1 cellular context compared by ENCODE assay signal in the genomic region with DNA sequence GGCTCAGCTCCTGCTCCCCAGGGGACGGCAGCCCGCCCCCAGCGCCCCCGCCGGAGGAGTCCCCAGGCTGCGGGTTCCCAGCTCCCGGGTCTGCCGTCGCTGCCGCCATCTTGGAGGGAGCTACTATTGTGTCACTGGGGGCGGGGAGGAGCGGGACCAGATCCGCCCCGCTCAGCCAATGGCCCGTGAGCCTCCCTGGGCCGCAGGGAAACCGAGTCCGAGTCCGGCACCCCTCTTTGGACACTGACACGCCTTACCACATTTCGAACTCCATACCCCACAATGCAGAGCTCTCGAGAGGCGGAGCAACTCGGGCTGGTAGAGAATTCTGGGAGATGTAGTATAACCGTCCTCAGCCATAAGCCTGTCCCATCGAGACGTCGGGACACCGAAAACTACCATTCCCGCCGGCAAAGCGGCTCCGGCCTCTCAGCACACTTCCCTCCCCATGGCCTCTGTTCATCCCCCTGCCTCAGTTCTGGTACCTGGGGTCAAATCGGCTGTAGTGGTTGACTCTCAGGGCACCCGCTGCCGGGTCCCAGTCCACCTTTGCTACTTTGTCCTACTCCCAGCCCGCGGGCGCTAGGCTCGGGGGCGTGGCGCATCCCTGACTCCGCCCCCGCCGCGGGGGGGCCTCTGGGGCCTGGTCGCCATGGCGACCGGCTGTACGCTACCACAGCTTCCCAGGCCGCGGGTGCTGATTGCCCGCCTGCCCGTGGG.
TF ChIP-seq lines count a peak whose summit lies in the region.

A gene (minus strand): TSS at position 133 of the 720 bp plus-strand sequence. CDS start 24 bp downstream, at position 109.
A gene with protein sequence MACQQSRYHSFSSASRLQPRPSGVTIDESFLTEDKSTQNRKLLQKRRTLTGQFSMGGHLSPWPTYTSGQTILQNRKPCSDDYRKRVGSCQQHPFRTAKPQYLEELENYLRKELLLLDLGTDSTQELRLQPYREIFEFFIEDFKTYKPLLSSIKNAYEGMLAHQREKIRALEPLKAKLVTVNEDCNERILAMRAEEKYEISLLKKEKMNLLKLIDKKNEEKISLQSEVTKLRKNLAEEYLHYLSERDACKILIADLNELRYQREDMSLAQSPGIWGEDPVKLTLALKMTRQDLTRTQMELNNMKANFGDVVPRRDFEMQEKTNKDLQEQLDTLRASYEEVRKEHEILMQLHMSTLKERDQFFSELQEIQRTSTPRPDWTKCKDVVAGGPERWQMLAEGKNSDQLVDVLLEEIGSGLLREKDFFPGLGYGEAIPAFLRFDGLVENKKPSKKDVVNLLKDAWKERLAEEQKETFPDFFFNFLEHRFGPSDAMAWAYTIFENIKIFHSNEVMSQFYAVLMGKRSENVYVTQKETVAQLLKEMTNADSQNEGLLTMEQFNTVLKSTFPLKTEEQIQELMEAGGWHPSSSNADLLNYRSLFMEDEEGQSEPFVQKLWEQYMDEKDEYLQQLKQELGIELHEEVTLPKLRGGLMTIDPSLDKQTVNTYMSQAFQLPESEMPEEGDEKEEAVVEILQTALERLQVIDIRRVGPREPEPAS (plus strand): TSS at position 462 of the 720 bp plus-strand sequence. CDS start 261 bp downstream, outside the sequence.

TF ChIP-seq in HepG2, 621 proteins besides CTCF, POLR2A, EP300 and RAD21 (continues in another document):
- TF ChIP-seq RBFOX2 (IDR thresholded peaks at IDR 0.05; ENCODE audit: low read depth, low read length) = peak; percentile 89
- TF ChIP-seq, protein P1, sequence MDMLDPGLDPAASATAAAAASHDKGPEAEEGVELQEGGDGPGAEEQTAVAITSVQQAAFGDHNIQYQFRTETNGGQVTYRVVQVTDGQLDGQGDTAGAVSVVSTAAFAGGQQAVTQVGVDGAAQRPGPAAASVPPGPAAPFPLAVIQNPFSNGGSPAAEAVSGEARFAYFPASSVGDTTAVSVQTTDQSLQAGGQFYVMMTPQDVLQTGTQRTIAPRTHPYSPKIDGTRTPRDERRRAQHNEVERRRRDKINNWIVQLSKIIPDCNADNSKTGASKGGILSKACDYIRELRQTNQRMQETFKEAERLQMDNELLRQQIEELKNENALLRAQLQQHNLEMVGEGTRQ (IDR thresholded peaks at IDR 0.05; ENCODE audit: low read depth, low read length) = no peak
- TF ChIP-seq, protein P1 (CRISPR knock-in tag; IDR thresholded peaks at IDR 0.05; ENCODE audit: borderline replicate concordance) = no peak
- TF ChIP-seq FIP1L1 (IDR thresholded peaks at IDR 0.05; ENCODE audit: borderline replicate concordance, insufficient read depth, low read depth, low read length) = no peak
- peak; percentile 21; the same call in 1 of the 2 replicates for TF ChIP-seq BCL6 (CRISPR knock-in tag; IDR thresholded peaks at IDR 0.05)
- TF ChIP-seq EED (CRISPR knock-in tag; IDR thresholded peaks at IDR 0.05) = no peak
- no peak; the same call in 1 of the 2 replicates for TF ChIP-seq JUND (CRISPR knock-in tag; IDR thresholded peaks at IDR 0.05)
- no peak for TF ChIP-seq FOXA1 (IDR thresholded peaks at IDR 0.05)
- TF ChIP-seq FOXA1 (CRISPR knock-in tag; IDR thresholded peaks at IDR 0.05) = 0 out of 2 replicates have a peak, but pooled peaks have one; percentile 5
- 0 out of 2 replicates have a peak, but pooled peaks have one; percentile 79 for TF ChIP-seq ELF4 (CRISPR knock-in tag; IDR thresholded peaks at IDR 0.05; ENCODE audit: borderline replicate concordance)
- peak; percentile 32; the same call in 1 of the 2 replicates for TF ChIP-seq ZNF124 (CRISPR knock-in tag; IDR thresholded peaks at IDR 0.05)
- TF ChIP-seq, protein P2, sequence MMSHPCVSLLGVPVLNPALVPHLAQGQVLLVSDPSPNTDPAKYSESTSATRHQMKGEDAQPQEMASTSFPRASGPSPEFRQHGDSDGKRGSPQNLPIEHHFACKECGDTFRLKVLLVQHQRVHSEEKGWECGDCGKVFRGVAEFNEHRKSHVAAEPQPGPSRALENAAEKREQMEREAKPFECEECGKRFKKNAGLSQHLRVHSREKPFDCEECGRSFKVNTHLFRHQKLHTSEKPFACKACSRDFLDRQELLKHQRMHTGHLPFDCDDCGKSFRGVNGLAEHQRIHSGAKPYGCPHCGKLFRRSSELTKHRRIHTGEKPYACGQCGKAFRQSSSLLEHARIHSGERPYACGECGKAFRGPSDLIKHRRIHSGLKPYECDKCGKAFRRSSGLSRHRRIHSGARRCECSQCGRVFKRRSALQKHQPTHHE (CRISPR knock-in tag; IDR thresholded peaks at IDR 0.05; ENCODE audit: borderline replicate concordance) = peak; percentile 24
- TF ChIP-seq, protein P3, sequence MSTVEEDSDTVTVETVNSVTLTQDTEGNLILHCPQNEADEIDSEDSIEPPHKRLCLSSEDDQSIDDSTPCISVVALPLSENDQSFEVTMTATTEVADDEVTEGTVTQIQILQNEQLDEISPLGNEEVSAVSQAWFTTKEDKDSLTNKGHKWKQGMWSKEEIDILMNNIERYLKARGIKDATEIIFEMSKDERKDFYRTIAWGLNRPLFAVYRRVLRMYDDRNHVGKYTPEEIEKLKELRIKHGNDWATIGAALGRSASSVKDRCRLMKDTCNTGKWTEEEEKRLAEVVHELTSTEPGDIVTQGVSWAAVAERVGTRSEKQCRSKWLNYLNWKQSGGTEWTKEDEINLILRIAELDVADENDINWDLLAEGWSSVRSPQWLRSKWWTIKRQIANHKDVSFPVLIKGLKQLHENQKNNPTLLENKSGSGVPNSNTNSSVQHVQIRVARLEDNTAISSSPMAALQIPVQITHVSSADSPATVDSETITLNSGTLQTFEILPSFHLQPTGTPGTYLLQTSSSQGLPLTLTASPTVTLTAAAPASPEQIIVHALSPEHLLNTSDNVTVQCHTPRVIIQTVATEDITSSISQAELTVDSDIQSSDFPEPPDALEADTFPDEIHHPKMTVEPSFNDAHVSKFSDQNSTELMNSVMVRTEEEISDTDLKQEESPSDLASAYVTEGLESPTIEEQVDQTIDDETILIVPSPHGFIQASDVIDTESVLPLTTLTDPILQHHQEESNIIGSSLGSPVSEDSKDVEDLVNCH (CRISPR knock-in tag; IDR thresholded peaks at IDR 0.05) = no peak
- TF ChIP-seq GABPA (IDR thresholded peaks at IDR 0.05; ENCODE audit: low read depth, low read length) = peak; percentile 52
- TF ChIP-seq GABPA (CRISPR knock-in tag; IDR thresholded peaks at IDR 0.05; ENCODE audit: low read depth) = peak; percentile 90
- peak; percentile 78 for TF ChIP-seq ZNF883 (CRISPR knock-in tag; IDR thresholded peaks at IDR 0.05; ENCODE audit: not compliant biosample characterization)
- TF ChIP-seq HOXA9 (CRISPR knock-in tag; IDR thresholded peaks at IDR 0.05; ENCODE audit: borderline replicate concordance) = no peak
- peak; percentile 72 for TF ChIP-seq SRSF1 (optimal IDR thresholded peaks at IDR 0.05; ENCODE audit: low read depth, low read length)
- peak in 1 of 2 experiments; percentile 66; a peak in 2 of 4 replicates for TF ChIP-seq KLF16 (CRISPR knock-in tag; IDR thresholded peaks at IDR 0.05)
- no peak; the same call in 1 of the 2 replicates for TF ChIP-seq RXRA (CRISPR knock-in tag; IDR thresholded peaks at IDR 0.05)
- no peak; the same call in 1 of the 2 replicates for TF ChIP-seq GFI1 (CRISPR knock-in tag; IDR thresholded peaks at IDR 0.05; ENCODE audit: borderline replicate concordance)
- TF ChIP-seq ZNF83 (CRISPR knock-in tag; IDR thresholded peaks at IDR 0.05; ENCODE audit: borderline replicate concordance) = peak; percentile 65; the same call in 1 of the 2 replicates
- TF ChIP-seq, protein P4, sequence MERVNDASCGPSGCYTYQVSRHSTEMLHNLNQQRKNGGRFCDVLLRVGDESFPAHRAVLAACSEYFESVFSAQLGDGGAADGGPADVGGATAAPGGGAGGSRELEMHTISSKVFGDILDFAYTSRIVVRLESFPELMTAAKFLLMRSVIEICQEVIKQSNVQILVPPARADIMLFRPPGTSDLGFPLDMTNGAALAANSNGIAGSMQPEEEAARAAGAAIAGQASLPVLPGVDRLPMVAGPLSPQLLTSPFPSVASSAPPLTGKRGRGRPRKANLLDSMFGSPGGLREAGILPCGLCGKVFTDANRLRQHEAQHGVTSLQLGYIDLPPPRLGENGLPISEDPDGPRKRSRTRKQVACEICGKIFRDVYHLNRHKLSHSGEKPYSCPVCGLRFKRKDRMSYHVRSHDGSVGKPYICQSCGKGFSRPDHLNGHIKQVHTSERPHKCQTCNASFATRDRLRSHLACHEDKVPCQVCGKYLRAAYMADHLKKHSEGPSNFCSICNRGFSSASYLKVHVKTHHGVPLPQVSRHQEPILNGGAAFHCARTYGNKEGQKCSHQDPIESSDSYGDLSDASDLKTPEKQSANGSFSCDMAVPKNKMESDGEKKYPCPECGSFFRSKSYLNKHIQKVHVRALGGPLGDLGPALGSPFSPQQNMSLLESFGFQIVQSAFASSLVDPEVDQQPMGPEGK (CRISPR knock-in tag; IDR thresholded peaks at IDR 0.05) = peak; percentile 98
- TF ChIP-seq ZNF484 (CRISPR knock-in tag; IDR thresholded peaks at IDR 0.05; ENCODE audit: borderline replicate concordance, low read depth) = no peak
- peak; percentile 94 for TF ChIP-seq GABPB1 (CRISPR knock-in tag; IDR thresholded peaks at IDR 0.05)
- TF ChIP-seq PITX1 (CRISPR knock-in tag; IDR thresholded peaks at IDR 0.05) = no peak; the same call in 1 of the 2 replicates
- peak; percentile 82; the same call in 1 of the 2 replicates for TF ChIP-seq GTF3A (CRISPR knock-in tag; conservative IDR thresholded peaks at IDR 0.05)
- peak; percentile 84 for TF ChIP-seq CEBPG (CRISPR knock-in tag; IDR thresholded peaks at IDR 0.05)
- no peak for TF ChIP-seq SETDB1 (CRISPR knock-in tag; IDR thresholded peaks at IDR 0.05; ENCODE audit: borderline replicate concordance)
- TF ChIP-seq, protein P5, sequence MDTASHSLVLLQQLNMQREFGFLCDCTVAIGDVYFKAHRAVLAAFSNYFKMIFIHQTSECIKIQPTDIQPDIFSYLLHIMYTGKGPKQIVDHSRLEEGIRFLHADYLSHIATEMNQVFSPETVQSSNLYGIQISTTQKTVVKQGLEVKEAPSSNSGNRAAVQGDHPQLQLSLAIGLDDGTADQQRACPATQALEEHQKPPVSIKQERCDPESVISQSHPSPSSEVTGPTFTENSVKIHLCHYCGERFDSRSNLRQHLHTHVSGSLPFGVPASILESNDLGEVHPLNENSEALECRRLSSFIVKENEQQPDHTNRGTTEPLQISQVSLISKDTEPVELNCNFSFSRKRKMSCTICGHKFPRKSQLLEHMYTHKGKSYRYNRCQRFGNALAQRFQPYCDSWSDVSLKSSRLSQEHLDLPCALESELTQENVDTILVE (CRISPR knock-in tag; IDR thresholded peaks at IDR 0.05) = peak; percentile 17; the same call in 1 of the 2 replicates
- TF ChIP-seq ZNF7 (CRISPR knock-in tag; IDR thresholded peaks at IDR 0.05) = no peak
- TF ChIP-seq ZFYVE20 (CRISPR knock-in tag; IDR thresholded peaks at IDR 0.05; ENCODE audit: borderline replicate concordance, low read depth) = no peak
- TF ChIP-seq RBAK (CRISPR knock-in tag; IDR thresholded peaks at IDR 0.05) = no peak
- TF ChIP-seq TBX2 (CRISPR knock-in tag; IDR thresholded peaks at IDR 0.05; ENCODE audit: borderline replicate concordance) = peak; percentile 79; the same call in 1 of the 2 replicates
- TF ChIP-seq, protein P6, sequence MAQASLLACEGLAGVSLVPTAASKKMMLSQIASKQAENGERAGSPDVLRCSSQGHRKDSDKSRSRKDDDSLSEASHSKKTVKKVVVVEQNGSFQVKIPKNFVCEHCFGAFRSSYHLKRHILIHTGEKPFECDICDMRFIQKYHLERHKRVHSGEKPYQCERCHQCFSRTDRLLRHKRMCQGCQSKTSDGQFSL (CRISPR knock-in tag; IDR thresholded peaks at IDR 0.05) = 0 out of 2 replicates have a peak, but pooled peaks have one; percentile 39
- TF ChIP-seq ONECUT2 (CRISPR knock-in tag; IDR thresholded peaks at IDR 0.05) = no peak
- no peak for TF ChIP-seq ZKSCAN1 (IDR thresholded peaks at IDR 0.05; ENCODE audit: low read length)
- TF ChIP-seq, protein P7, sequence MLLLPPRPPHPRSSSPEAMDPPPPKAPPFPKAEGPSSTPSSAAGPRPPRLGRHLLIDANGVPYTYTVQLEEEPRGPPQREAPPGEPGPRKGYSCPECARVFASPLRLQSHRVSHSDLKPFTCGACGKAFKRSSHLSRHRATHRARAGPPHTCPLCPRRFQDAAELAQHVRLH (CRISPR knock-in tag; IDR thresholded peaks at IDR 0.05; ENCODE audit: borderline replicate concordance, low read depth) = no peak; the same call in 1 of the 2 replicates
- TF ChIP-seq NFYC (CRISPR knock-in tag; IDR thresholded peaks at IDR 0.05) = peak; percentile 89
- peak; percentile 46; the same call in 1 of the 2 replicates for TF ChIP-seq CHD2 (IDR thresholded peaks at IDR 0.05; ENCODE audit: low read depth, low read length)
- peak; percentile 38 for TF ChIP-seq MIER3 (CRISPR knock-in tag; IDR thresholded peaks at IDR 0.05; ENCODE audit: borderline replicate concordance)
- TF ChIP-seq, protein P8, sequence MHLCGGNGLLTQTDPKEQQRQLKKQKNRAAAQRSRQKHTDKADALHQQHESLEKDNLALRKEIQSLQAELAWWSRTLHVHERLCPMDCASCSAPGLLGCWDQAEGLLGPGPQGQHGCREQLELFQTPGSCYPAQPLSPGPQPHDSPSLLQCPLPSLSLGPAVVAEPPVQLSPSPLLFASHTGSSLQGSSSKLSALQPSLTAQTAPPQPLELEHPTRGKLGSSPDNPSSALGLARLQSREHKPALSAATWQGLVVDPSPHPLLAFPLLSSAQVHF (CRISPR knock-in tag; IDR thresholded peaks at IDR 0.05) = no peak
- TF ChIP-seq ZNF496 (CRISPR knock-in tag; IDR thresholded peaks at IDR 0.05; ENCODE audit: insufficient replicate concordance) = no peak
- no peak for TF ChIP-seq NONO (IDR thresholded peaks at IDR 0.05)
- peak; percentile 26 for TF ChIP-seq NONO (CRISPR knock-in tag; conservative IDR thresholded peaks at IDR 0.05)
- TF ChIP-seq, protein P9, sequence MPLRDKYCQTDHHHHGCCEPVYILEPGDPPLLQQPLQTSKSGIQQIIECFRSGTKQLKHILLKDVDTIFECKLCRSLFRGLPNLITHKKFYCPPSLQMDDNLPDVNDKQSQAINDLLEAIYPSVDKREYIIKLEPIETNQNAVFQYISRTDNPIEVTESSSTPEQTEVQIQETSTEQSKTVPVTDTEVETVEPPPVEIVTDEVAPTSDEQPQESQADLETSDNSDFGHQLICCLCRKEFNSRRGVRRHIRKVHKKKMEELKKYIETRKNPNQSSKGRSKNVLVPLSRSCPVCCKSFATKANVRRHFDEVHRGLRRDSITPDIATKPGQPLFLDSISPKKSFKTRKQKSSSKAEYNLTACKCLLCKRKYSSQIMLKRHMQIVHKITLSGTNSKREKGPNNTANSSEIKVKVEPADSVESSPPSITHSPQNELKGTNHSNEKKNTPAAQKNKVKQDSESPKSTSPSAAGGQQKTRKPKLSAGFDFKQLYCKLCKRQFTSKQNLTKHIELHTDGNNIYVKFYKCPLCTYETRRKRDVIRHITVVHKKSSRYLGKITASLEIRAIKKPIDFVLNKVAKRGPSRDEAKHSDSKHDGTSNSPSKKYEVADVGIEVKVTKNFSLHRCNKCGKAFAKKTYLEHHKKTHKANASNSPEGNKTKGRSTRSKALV (CRISPR knock-in tag; IDR thresholded peaks at IDR 0.05) = no peak
- TF ChIP-seq TEAD3 (CRISPR knock-in tag; optimal IDR thresholded peaks at IDR 0.05; ENCODE audit: borderline replicate concordance) = peak; percentile 43
